Comparison of ENCODE assay signal across 8 cellular contexts in genomic region chr9:131677445-131678180, GRCh38.
DNase-seq lines count a peak whose midpoint lies in the region; ATAC-seq, FAIRE-seq and TF ChIP-seq lines count a peak whose summit lies in the region.

No MANE protein-coding gene starts in this region.

- WGBS in mammary epithelial cell (ENCODE audit: low coverage, missing lambda C conversion rate) = 77% methylated on average over 9 of the region's 9 CpGs
- WGBS in HepG2 (ENCODE audit: low lambda C conversion rate) = 27% methylated on average over 9 of the region's 9 CpGs

- H3K4me1 ChIP-seq in mammary epithelial cell (ENCODE audit: insufficient read depth, low read length) (peaks cover 44% of the 10 kb centered on the region), HepG2 (ENCODE audit: insufficient read depth, low read length) (peaks cover 57% of the 10 kb centered on the region)

- POLR2A ChIA-PET in HepG2 (lab: Yijun Ruan, JAX) = interaction anchor here (0.9 to 3.4 kb wide), 2 partner anchors 58 to 71 kb away, joined by 3 to 12 read pairs; no protein-coding TSS in a partner anchor

- peak overlapping the region; percentile 21 for H3K9ac ChIP-seq in mammary epithelial cell (ENCODE audit: insufficient read depth, low read length)
- no peak overlapping the region for H3K9ac ChIP-seq in HepG2 (ENCODE audit: insufficient read depth, low read depth, low read length)

- peak overlapping the region; percentile 65 for H3K4me3 Mint-ChIP-seq in stimulated activated naive CD8-positive, alpha-beta T cell treated with anti-CD3 and anti-CD28 coated beads, Interleukin-15, Interleukin-2, amounts not matched to agents 100 ng/mL and 50 ng/mL, for 24 hours
- peak overlapping the region; percentile 32 for H3K4me3 Mint-ChIP-seq in type B pancreatic cell

- H3K27ac ChIP-seq in mammary epithelial cell (ENCODE audit: insufficient read depth, low read depth, low read length) (peak overlapping the region; percentile 33), HepG2 (ENCODE audit: extremely low read length, insufficient read depth, low read length) (peak overlapping the region; percentile 26)

- H3K9me3 ChIP-seq in mammary epithelial cell (replicated peaks; ENCODE audit: insufficient read depth, low read length) (no peaks in the 10 kb centered on the region), HepG2 (ENCODE audit: low read length) (no peaks in the 10 kb centered on the region)

- H3K4me2 ChIP-seq in mammary epithelial cell (ENCODE audit: insufficient read depth, low read depth, low read length) (peak overlapping the region; percentile 70), HepG2 (ENCODE audit: low read depth, low read length) (peak overlapping the region; percentile 48)

- peak; percentile 58 for FAIRE-seq in HepG2 (lab: Jason Lieb, UNC)

- CTCF ChIA-PET in mammary epithelial cell (lab: Charles Lee; ENCODE audit: low non-redundant PET) (interaction anchor here (0.9 kb wide), 1 partner anchor 39 kb away, joined by 11 read pairs; no protein-coding TSS in a partner anchor), HepG2 (lab: Yijun Ruan, JAX; ENCODE audit: low intra/inter-chr PET ratio, low total read pairs) (interaction anchor here (2.0 kb wide), 1 partner anchor 62 kb away, joined by 12 read pairs; the partner anchor contains the start of gene RAPGEF1)

- TF ChIP-seq RAD21 in HepG2 (CRISPR knock-in tag; IDR thresholded peaks at IDR 0.05) = no peak

- ATAC-seq in stimulated activated naive CD8-positive, alpha-beta T cell treated with anti-CD3 and anti-CD28 coated beads, Interleukin-15, Interleukin-2, amounts not matched to agents 100 U/mL and 50 U/mL, for 24 hours = no peak
- ATAC-seq in HepG2 (peak; percentile 66), HG03108 (IDR thresholded peaks at IDR 0.05; ENCODE audit: unreplicated experiment) (no peak)
- no peak for ATAC-seq in activated CD4-positive, CD25-positive, alpha-beta regulatory T cell treated with anti-CD3 and anti-CD28 coated beads, Interleukin-2, amount 50 U/mL, for 24 hours

- dilution Hi-C loops in mammary epithelial cell (cut with HindIII; ENCODE audit: low sequenced_read_pairs) = no loop called here

- peaks cover 98% of the 10 kb centered on the region for H3K4me1 Mint-ChIP-seq in stimulated activated naive CD8-positive, alpha-beta T cell treated with anti-CD3 and anti-CD28 coated beads, Interleukin-15, Interleukin-2, amounts not matched to agents 100 ng/mL and 50 ng/mL, for 24 hours (ENCODE audit: low read depth)
- peaks cover 69% of the 10 kb centered on the region for H3K4me1 Mint-ChIP-seq in type B pancreatic cell (ENCODE audit: unreplicated experiment)

- H3K9me3 Mint-ChIP-seq in stimulated activated naive CD8-positive, alpha-beta T cell treated with anti-CD3 and anti-CD28 coated beads, Interleukin-15, Interleukin-2, amounts not matched to agents 100 ng/mL and 50 ng/mL, for 24 hours = no peaks in the 10 kb centered on the region
- H3K9me3 Mint-ChIP-seq in type B pancreatic cell = no peaks in the 10 kb centered on the region

- H3K36me3 ChIP-seq in mammary epithelial cell (ENCODE audit: insufficient read depth, low read length) (no peaks in the 10 kb centered on the region), HepG2 (replicated peaks in 1 of 2; ENCODE audit: control insufficient read depth in 1 of 2, insufficient read depth in 2 of 2, low read length in 2 of 2) (no peaks in the 10 kb centered on the region)

- H3K4me3 ChIP-seq in mammary epithelial cell (replicated peaks in 1 of 3; ENCODE audit: insufficient read depth in 1 of 3, low read depth in 2 of 3, low read length in 3 of 3) (no peak overlapping the region), HepG2 (replicated peaks in 1 of 3; ENCODE audit: insufficient read depth in 1 of 3, low read depth in 2 of 3, low read length in 3 of 3) (0 out of 6 replicates have a peak overlapping the region, but pooled peaks of 1 of the 3 experiments have one; percentile 33)

- peak overlapping the region; percentile 93 for H3K27ac Mint-ChIP-seq in stimulated activated naive CD8-positive, alpha-beta T cell treated with anti-CD3 and anti-CD28 coated beads, Interleukin-15, Interleukin-2, amounts not matched to agents 100 ng/mL and 50 ng/mL, for 24 hours
- peak overlapping the region; percentile 73 for H3K27ac Mint-ChIP-seq in type B pancreatic cell

- DNase-seq in stimulated activated naive CD8-positive, alpha-beta T cell treated with anti-CD3 and anti-CD28 coated beads, Interleukin-15, Interleukin-2, amounts not matched to agents 100 U/mL and 50 U/mL, for 24 hours = no peak
- peak; percentile 93 for DNase-seq in NAMALWA (ENCODE audit: low spot score)
- DNase-seq in mammary epithelial cell = no peak
- peak; percentile 27 for DNase-seq in HepG2 (ENCODE audit: low spot score)
- DNase-seq in type B pancreatic cell (ENCODE audit: extremely low spot score, unreplicated experiment) = no peak

- BruUV-seq in mammary epithelial cell (replicated peaks; lab: Mats Ljungman, UMichigan) = no TSS peak
- BruUV-seq in HepG2 (replicated peaks; lab: Mats Ljungman, UMichigan) = no TSS peak

- in situ Hi-C loops in mammary epithelial cell (cut with MboI; ENCODE audit: low sequenced_read_pairs in 2 of 2) (no loop called here), HepG2 (cut with HindIII; ENCODE audit: extremely low pct_ligation_motif_present, low pct_unique_long_range_greater_than_20kb) (no loop called here)

- TF ChIP-seq CTCF in mammary epithelial cell (conservative IDR thresholded peaks at IDR 0.05 in 1 of 2, IDR thresholded peaks at IDR 0.05 in 1 of 2; ENCODE audit: extremely low read depth in 1 of 2, insufficient read depth in 1 of 2, low read depth in 1 of 2, low read length in 2 of 2) (no peak), HepG2 (CRISPR knock-in tag; IDR thresholded peaks at IDR 0.05) (no peak), type B pancreatic cell (conservative IDR thresholded peaks at IDR 0.05) (no peak)

- TF ChIP-seq EP300 in HepG2 (IDR thresholded peaks at IDR 0.05; ENCODE audit: low read depth in 2 of 2, low read length in 2 of 2) (no peak), HepG2 (CRISPR knock-in tag; IDR thresholded peaks at IDR 0.05; ENCODE audit: borderline replicate concordance) (no peak)

- H2AFZ ChIP-seq in mammary epithelial cell (ENCODE audit: low read depth, low read length) = no peak overlapping the region
- no peak overlapping the region for H2AFZ ChIP-seq in HepG2 (ENCODE audit: low read length)

- TF ChIP-seq POLR2A in HepG2 (IDR thresholded peaks at IDR 0.05; ENCODE audit: insufficient read depth in 1 of 2, low read depth in 2 of 2, low read length in 2 of 2) = no peak

- peaks cover 8% of the 10 kb centered on the region for H3K36me3 Mint-ChIP-seq in stimulated activated naive CD8-positive, alpha-beta T cell treated with anti-CD3 and anti-CD28 coated beads, Interleukin-15, Interleukin-2, amounts not matched to agents 100 ng/mL and 50 ng/mL, for 24 hours (ENCODE audit: low read depth)
- H3K36me3 Mint-ChIP-seq in type B pancreatic cell = no peaks in the 10 kb centered on the region

- H3K27me3 Mint-ChIP-seq in stimulated activated naive CD8-positive, alpha-beta T cell treated with anti-CD3 and anti-CD28 coated beads, Interleukin-15, Interleukin-2, amounts not matched to agents 100 ng/mL and 50 ng/mL, for 24 hours = no peaks in the 10 kb centered on the region
- no peaks in the 10 kb centered on the region for H3K27me3 Mint-ChIP-seq in type B pancreatic cell

- H3K79me2 ChIP-seq in mammary epithelial cell (ENCODE audit: insufficient read depth, low read length) (peaks cover 69% of the 10 kb centered on the region), HepG2 (ENCODE audit: insufficient read depth, low read length) (peaks cover 23% of the 10 kb centered on the region)

- H3K27me3 ChIP-seq in mammary epithelial cell (ENCODE audit: insufficient read depth, low read length) (no peaks in the 10 kb centered on the region), HepG2 (ENCODE audit: control insufficient read depth in 1 of 2, insufficient read depth in 2 of 2, low read length in 2 of 2) (no peaks in the 10 kb centered on the region)

- H4K20me1 ChIP-seq in mammary epithelial cell (ENCODE audit: insufficient read depth, low read length) (no peaks in the 10 kb centered on the region), HepG2 (ENCODE audit: insufficient read depth, low read length) (no peaks in the 10 kb centered on the region; the same call in 1 of the 2 replicates)

- intact Hi-C loops in mammary epithelial cell (cut with micrococcal nuclease) (loop anchor here (2.0 to 5.0 kb wide), 6 partner anchors 15 to 69 kb away; no protein-coding TSS in a partner anchor), HepG2 (cut with micrococcal nuclease; ENCODE audit: unreplicated experiment) (no loop called here)

TF ChIP-seq in HepG2, 621 proteins besides CTCF, POLR2A, EP300 and RAD21 (continues in another document):
- TF ChIP-seq FOXP1 (IDR thresholded peaks at IDR 0.05) = no peak
- TF ChIP-seq FOXP1 (CRISPR knock-in tag; IDR thresholded peaks at IDR 0.05) = 0 out of 2 replicates have a peak, but pooled peaks have one; percentile 33
- 0 out of 2 replicates have a peak, but pooled peaks have one; percentile 7 for TF ChIP-seq SMC3 (IDR thresholded peaks at IDR 0.05; ENCODE audit: low read length)
- TF ChIP-seq TEAD3 (CRISPR knock-in tag; optimal IDR thresholded peaks at IDR 0.05; ENCODE audit: borderline replicate concordance) = peak; percentile 30
- TF ChIP-seq MAFG (CRISPR knock-in tag; IDR thresholded peaks at IDR 0.05) = no peak
- peak; percentile 35 for TF ChIP-seq HNRNPLL (IDR thresholded peaks at IDR 0.05; ENCODE audit: low read depth, low read length, poor library complexity, severe bottlenecking)
- TF ChIP-seq ZNF430 (CRISPR knock-in tag; IDR thresholded peaks at IDR 0.05) = no peak
- no peak for TF ChIP-seq TBL1XR1 (IDR thresholded peaks at IDR 0.05; ENCODE audit: borderline replicate concordance, low read length, partially characterized antibody)
- TF ChIP-seq, protein P1, sequence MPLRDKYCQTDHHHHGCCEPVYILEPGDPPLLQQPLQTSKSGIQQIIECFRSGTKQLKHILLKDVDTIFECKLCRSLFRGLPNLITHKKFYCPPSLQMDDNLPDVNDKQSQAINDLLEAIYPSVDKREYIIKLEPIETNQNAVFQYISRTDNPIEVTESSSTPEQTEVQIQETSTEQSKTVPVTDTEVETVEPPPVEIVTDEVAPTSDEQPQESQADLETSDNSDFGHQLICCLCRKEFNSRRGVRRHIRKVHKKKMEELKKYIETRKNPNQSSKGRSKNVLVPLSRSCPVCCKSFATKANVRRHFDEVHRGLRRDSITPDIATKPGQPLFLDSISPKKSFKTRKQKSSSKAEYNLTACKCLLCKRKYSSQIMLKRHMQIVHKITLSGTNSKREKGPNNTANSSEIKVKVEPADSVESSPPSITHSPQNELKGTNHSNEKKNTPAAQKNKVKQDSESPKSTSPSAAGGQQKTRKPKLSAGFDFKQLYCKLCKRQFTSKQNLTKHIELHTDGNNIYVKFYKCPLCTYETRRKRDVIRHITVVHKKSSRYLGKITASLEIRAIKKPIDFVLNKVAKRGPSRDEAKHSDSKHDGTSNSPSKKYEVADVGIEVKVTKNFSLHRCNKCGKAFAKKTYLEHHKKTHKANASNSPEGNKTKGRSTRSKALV (CRISPR knock-in tag; IDR thresholded peaks at IDR 0.05) = 0 out of 2 replicates have a peak, but pooled peaks have one; percentile 5
- TF ChIP-seq RFX3 (CRISPR knock-in tag; IDR thresholded peaks at IDR 0.05) = no peak
- TF ChIP-seq WIZ (CRISPR knock-in tag; IDR thresholded peaks at IDR 0.05) = no peak
- no peak for TF ChIP-seq AHR (CRISPR knock-in tag; IDR thresholded peaks at IDR 0.05)

Comparison
In these comparisons a context has a peak if more than half of its experiments do, and no peak if none do; other contexts are left out.
1. DNase-seq: peak in NAMALWA (single experiment) and HepG2 (single experiment); none in stimulated activated naive CD8-positive, alpha-beta T cell treated with anti-CD3 and anti-CD28 coated beads, Interleukin-15, Interleukin-2, amounts not matched to agents 100 U/mL and 50 U/mL, for 24 hours (single experiment), mammary epithelial cell (single experiment) and type B pancreatic cell (single experiment).